33 cellular contexts compared by ENCODE assay signal in the genomic region with DNA sequence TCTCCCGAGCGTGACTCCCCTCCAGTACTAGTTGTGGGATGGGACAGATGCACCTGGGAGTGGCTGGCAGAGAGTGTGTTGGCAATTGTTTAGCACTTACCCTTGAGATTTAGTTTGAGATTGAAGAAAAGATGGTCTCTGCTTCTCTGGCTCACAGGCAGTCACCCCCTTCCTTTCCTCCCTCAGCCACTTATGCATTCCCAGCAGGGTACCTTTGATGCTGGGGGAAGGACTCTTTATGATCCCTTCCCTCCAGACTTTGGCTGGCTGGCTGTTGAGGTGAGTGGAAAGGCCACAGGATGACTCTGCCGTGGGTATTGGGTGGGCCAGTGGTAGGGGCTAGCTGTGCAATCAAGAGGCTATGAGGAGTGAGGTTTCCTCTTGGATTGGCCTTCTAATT.
"Had no signal": no experiment of that assay in that cellular context is flagged by ENCODE, and none has a peak within 500 bp of the region (broad histone marks: within the 10 kb centered on the region; RNA-seq: fewer than 3 reads in every experiment).

No MANE protein-coding gene starts in this region.

- ATAC-seq: activated CD4-positive, alpha-beta T cell treated with anti-CD3 and anti-CD28 coated beads for 36 hours; activated CD4-positive, CD25-positive, alpha-beta regulatory T cell treated with anti-CD3 and anti-CD28 coated beads, Interleukin-2, amount 50 U/mL, for 24 hours; activated naive CD8-positive, alpha-beta T cell treated with anti-CD3 and anti-CD28 coated beads, Interleukin-2, amount 50 U/mL, for 24 hours; activated T-cell treated with anti-CD3 and anti-CD28 coated beads, Interleukin-2, amount 50 U/mL, for 4 hours; PC-3 had no signal

- H3K4me3 ChIP-seq: Peyer's patch, SJSA1 had no signal

- FAIRE-seq: bronchial epithelial cell, TTC549 had no signal

- H3K27me3 ChIP-seq: Peyer's patch had no signal

- DNase-seq: activated CD4-positive, alpha-beta memory T cell treated with anti-CD3 and anti-CD28 coated beads for 36 hours; activated CD4-positive, alpha-beta T cell treated with anti-CD3 and anti-CD28 coated beads for 36 hours; activated CD4-positive, alpha-beta T cell treated with anti-CD3 and anti-CD28 coated beads, Interleukin-2, amount 50 U/mL, for 1 hour; activated CD8-positive, alpha-beta memory T cell treated with anti-CD3 and anti-CD28 coated beads, Interleukin-2, amount 50 U/mL, for 4 hours; activated effector memory CD4-positive, alpha-beta T cell treated with Interleukin-2 at 50 U/mL for 16 hours; activated naive CD4-positive, alpha-beta T cell treated with anti-CD3 and anti-CD28 coated beads, Interleukin-2, amount 10 ng/mL, durations not matched to agents 7 days and 5 days; activated naive CD8-positive, alpha-beta T cell treated with anti-CD3 and anti-CD28 coated beads, Interleukin-2, amount 50 U/mL, for 24 hours; activated T-cell treated with anti-CD3 and anti-CD28 coated beads for 4 hours; activated T-cell treated with anti-CD3 and anti-CD28 coated beads, Interleukin-2, amount 50 U/mL, for 4 hours; anterior cingulate cortex; central memory CD4-positive, alpha-beta T cell; Karpas-422; NCI-H1105; NCI-H1417 treated with DMSO at 0.1 percent for 48 hours; NCI-H187 treated with DMSO at 0.1 percent for 48 hours; NCI-H2081; NCI-H510A; NCI-H526; NCI-H748 treated with DMSO at 0.1 percent for 48 hours; NK-92 treated with Interleukin-12 subunit alpha and Interleukin-12 subunit beta, amount 100 ng/mL, for 24 hours; PC-3; Peyer's patch; RPMI8226; SHP77 treated with DMSO at 0.1 percent for 48 hours; SK-N-SH had no signal

- H3K36me3 ChIP-seq: Peyer's patch, SJSA1 had no signal

- H3K4me3 Mint-ChIP-seq: activated CD4-positive, alpha-beta memory T cell treated with anti-CD3 and anti-CD28 coated beads for 36 hours; activated CD4-positive, alpha-beta T cell treated with anti-CD3 and anti-CD28 coated beads for 36 hours; activated naive CD4-positive, alpha-beta T cell treated with anti-CD3 and anti-CD28 coated beads, Interleukin-2, amount 10 ng/mL, durations not matched to agents 7 days and 5 days; activated naive CD8-positive, alpha-beta T cell; activated naive CD8-positive, alpha-beta T cell treated with anti-CD3 and anti-CD28 coated beads, Interleukin-2, amount 50 U/mL, for 24 hours; activated T-cell treated with anti-CD3 and anti-CD28 coated beads, Interleukin-2, amount 50 U/mL, for 4 hours; brain; T-helper 1 cell treated with Interleukin-12 subunit alpha and Interleukin-12 subunit beta and Interleukin-4 antibody, amounts not matched to agents 30 μg/mL and 1 μg/mL, for 36 hours; T-helper 2 cell treated with Interferon-gamma antibody and Interleukin-4, amounts not matched to agents 5 μg/mL and 100 μg/mL, for 36 hours had no signal

- H3K4me1 ChIP-seq: Peyer's patch, SJSA1 had no signal

- H3K9me3 Mint-ChIP-seq: activated CD4-positive, alpha-beta memory T cell treated with anti-CD3 and anti-CD28 coated beads for 36 hours; activated naive CD4-positive, alpha-beta T cell treated with anti-CD3 and anti-CD28 coated beads, Interleukin-2, amount 10 ng/mL, durations not matched to agents 7 days and 5 days; activated naive CD8-positive, alpha-beta T cell treated with anti-CD3 and anti-CD28 coated beads, Interleukin-2, amount 50 U/mL, for 24 hours; activated T-cell treated with anti-CD3 and anti-CD28 coated beads, Interleukin-2, amount 50 U/mL, for 4 hours; brain; T-helper 1 cell treated with Interleukin-12 subunit alpha and Interleukin-12 subunit beta and Interleukin-4 antibody, amounts not matched to agents 30 μg/mL and 1 μg/mL, for 36 hours; T-helper 2 cell treated with Interferon-gamma antibody and Interleukin-4, amounts not matched to agents 5 μg/mL and 100 μg/mL, for 36 hours had no signal

- H3K4me1 Mint-ChIP-seq: activated CD4-positive, alpha-beta T cell treated with anti-CD3 and anti-CD28 coated beads for 36 hours; activated naive CD4-positive, alpha-beta T cell treated with anti-CD3 and anti-CD28 coated beads, Interleukin-2, amount 10 ng/mL, durations not matched to agents 7 days and 5 days; activated naive CD8-positive, alpha-beta T cell treated with anti-CD3 and anti-CD28 coated beads, Interleukin-2, amount 50 U/mL, for 24 hours had no signal

- H3K4me2 ChIP-seq: SK-N-SH had no signal

- H3K27ac ChIP-seq: Peyer's patch, SJSA1 had no signal

- H3K9ac ChIP-seq: SK-N-SH had no signal

- H3K27ac Mint-ChIP-seq: activated CD4-positive, alpha-beta memory T cell treated with anti-CD3 and anti-CD28 coated beads for 36 hours; activated CD4-positive, alpha-beta T cell treated with anti-CD3 and anti-CD28 coated beads for 36 hours; activated naive CD4-positive, alpha-beta T cell treated with anti-CD3 and anti-CD28 coated beads, Interleukin-2, amount 10 ng/mL, durations not matched to agents 7 days and 5 days; activated naive CD8-positive, alpha-beta T cell; activated naive CD8-positive, alpha-beta T cell treated with anti-CD3 and anti-CD28 coated beads, Interleukin-2, amount 50 U/mL, for 24 hours; brain; T-helper 1 cell treated with Interleukin-12 subunit alpha and Interleukin-12 subunit beta and Interleukin-4 antibody, amounts not matched to agents 30 μg/mL and 1 μg/mL, for 36 hours; T-helper 2 cell treated with Interferon-gamma antibody and Interleukin-4, amounts not matched to agents 5 μg/mL and 100 μg/mL, for 36 hours had no signal

- H3K9me2 ChIP-seq: SK-N-SH had no signal

- H3K36me3 Mint-ChIP-seq: activated CD4-positive, alpha-beta memory T cell treated with anti-CD3 and anti-CD28 coated beads for 36 hours; activated naive CD4-positive, alpha-beta T cell treated with anti-CD3 and anti-CD28 coated beads, Interleukin-2, amount 10 ng/mL, durations not matched to agents 7 days and 5 days; activated naive CD8-positive, alpha-beta T cell; brain had no signal

- H3K9me3 ChIP-seq: Peyer's patch, SJSA1, SK-N-SH had no signal

- H3K27me3 Mint-ChIP-seq: activated naive CD8-positive, alpha-beta T cell; activated naive CD8-positive, alpha-beta T cell treated with anti-CD3 and anti-CD28 coated beads, Interleukin-2, amount 50 U/mL, for 24 hours had no signal
